Comparison of ENCODE assay signal across 17 cellular contexts in the genomic region with DNA sequence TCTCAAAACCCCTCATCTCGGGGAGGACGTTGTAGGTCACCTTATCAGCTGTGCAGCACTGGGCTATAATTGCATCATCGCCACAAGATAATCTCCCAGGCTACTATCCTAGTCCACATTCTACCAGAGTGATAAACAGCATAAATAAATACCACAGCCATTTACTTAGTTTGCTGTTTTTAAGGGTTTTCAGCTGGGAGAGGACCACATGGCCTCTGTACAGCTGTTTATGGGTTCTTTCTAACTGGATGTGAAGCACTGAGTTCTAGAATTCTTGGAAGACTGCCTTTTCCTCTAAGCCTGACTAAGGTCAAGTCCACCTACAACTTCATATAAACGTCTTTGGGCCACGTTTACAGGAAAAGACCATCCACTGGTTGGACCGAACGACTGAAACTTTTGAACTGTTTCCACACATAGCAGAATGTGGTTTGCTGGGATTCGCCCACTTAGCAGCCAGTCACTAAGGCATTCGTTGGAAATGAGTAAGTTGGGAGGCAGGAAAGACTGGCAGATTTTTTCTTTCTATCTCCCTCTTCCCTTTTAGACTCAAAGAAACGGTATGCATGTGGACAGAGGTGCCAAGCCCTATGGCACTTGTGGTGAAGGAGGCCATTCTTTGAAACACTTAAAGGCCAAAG.
DNase-seq lines count a peak whose midpoint lies in the region; ATAC-seq, FAIRE-seq and TF ChIP-seq lines count a peak whose summit lies in the region.
"Had no signal": no experiment of that assay in that cellular context is flagged by ENCODE, and none has a peak within 500 bp of the region (broad histone marks: within the 10 kb centered on the region; RNA-seq: fewer than 3 reads in every experiment).

No MANE protein-coding gene starts in this region.

- H3K9ac ChIP-seq in Karpas-422 (ENCODE audit: low read length) (no peak overlapping the region), liver (ENCODE audit: low read depth in 1 of 2, low read length in 2 of 2) (no peak overlapping the region)

- ATAC-seq in GM21529 (IDR thresholded peaks at IDR 0.05; ENCODE audit: unreplicated experiment) (no peak), GM18907 (IDR thresholded peaks at IDR 0.05; ENCODE audit: unreplicated experiment) (no peak), GM18520 (IDR thresholded peaks at IDR 0.05; ENCODE audit: unreplicated experiment) (no peak)
- ATAC-seq: activated CD8-positive, alpha-beta T cell treated with anti-CD3 and anti-CD28 coated beads, Interleukin-2, amount 10 ng/mL, durations not matched to agents 7 days and 5 days; stimulated activated naive CD8-positive, alpha-beta T cell treated with anti-CD3 and anti-CD28 coated beads, Interleukin-15, amount 100 ng/mL, for 72 hours; WTC11 had no signal

- no peak for FAIRE-seq in D721Med (lab: Jason Lieb, UNC)
- FAIRE-seq: islet of Langerhans had no signal

- no peak overlapping the region for H2AFZ ChIP-seq in Karpas-422 (ENCODE audit: low read length)

- H4K20me1 ChIP-seq in Karpas-422 (ENCODE audit: insufficient read depth, low read depth, low read length): no peaks in the 10 kb centered on the region

- H3K4me3 ChIP-seq in Karpas-422 (ENCODE audit: low read length): no peak overlapping the region
- peak overlapping the region; percentile 30 for H3K4me3 ChIP-seq in coronary artery
- no peak overlapping the region for H3K4me3 ChIP-seq in liver (ENCODE audit: low read depth in 1 of 3, low read length in 3 of 3)
- H3K4me3 ChIP-seq: prostate gland had no signal

- no peaks in the 10 kb centered on the region for H3K79me2 ChIP-seq in Karpas-422 (ENCODE audit: low read length)

- H3K36me3 ChIP-seq in Karpas-422 (ENCODE audit: insufficient read depth, low read length) (no peaks in the 10 kb centered on the region), liver (ENCODE audit: control insufficient read depth in 4 of 4, insufficient read depth in 3 of 4, low read depth in 1 of 4, low read length in 3 of 4) (no peaks in the 10 kb centered on the region)
- H3K36me3 ChIP-seq: prostate gland had no signal

- H3K27me3 ChIP-seq in Karpas-422 (ENCODE audit: low read length): no peaks in the 10 kb centered on the region
- peaks cover 0 to under 1% (median 0%) of the 10 kb centered on the region in 4 donors for H3K27me3 ChIP-seq in liver (ENCODE audit: control insufficient read depth in 4 of 4, insufficient read depth in 4 of 4, low read length in 3 of 4)

- H3K4me2 ChIP-seq in Karpas-422 (ENCODE audit: low read depth, low read length, poor library complexity, severe bottlenecking): no peak overlapping the region

- 34% methylated on average over 10 of the region's 10 CpGs for WGBS in liver

- TF ChIP-seq CTCF in coronary artery (IDR thresholded peaks at IDR 0.05) (no peak), liver (IDR thresholded peaks at IDR 0.05; ENCODE audit: low read depth, low read length, missing input control) (no peak), D721Med (IDR thresholded peaks at IDR 0.05; ENCODE audit: insufficient read depth, missing control alignments) (no peak)

- no peaks in the 10 kb centered on the region for H3K9me2 ChIP-seq in Karpas-422 (replicated peaks; ENCODE audit: insufficient read depth, low read length)

- DNase-seq in Karpas-422 (peak; percentile 27), coronary artery (ENCODE audit: low spot score) (no peak), stromal cell of bone marrow (ENCODE audit: low read depth) (peak; percentile 5), D721Med (ENCODE audit: insufficient read length, low spot score) (no peak)
- DNase-seq: activated CD8-positive, alpha-beta T cell treated with anti-CD3 and anti-CD28 coated beads, Interleukin-2, amount 10 ng/mL, durations not matched to agents 7 days and 5 days; naive B cell; NCI-H1694 treated with DMSO at 0.1 percent for 48 hours; NCI-H524; stimulated activated naive CD8-positive, alpha-beta T cell treated with anti-CD3 and anti-CD28 coated beads, Interleukin-15, amount 100 ng/mL, for 72 hours; SW 1271 had no signal

- H3K27ac ChIP-seq in Karpas-422 (ENCODE audit: low read length) (no peak overlapping the region), coronary artery (peak overlapping the region in 1 of 2 donors; percentile 45), liver (ENCODE audit: low read depth in 1 of 2, low read length in 2 of 2) (no peak overlapping the region)
- H3K27ac ChIP-seq: prostate gland had no signal

- H3K9me3 ChIP-seq in Karpas-422 (ENCODE audit: low read length): no peaks in the 10 kb centered on the region
- H3K9me3 ChIP-seq in liver (ENCODE audit: control insufficient read depth in 4 of 4, low read length in 3 of 4): no peaks in the 10 kb centered on the region
- H3K9me3 ChIP-seq: prostate gland had no signal

- TF ChIP-seq RAD21 in liver (IDR thresholded peaks at IDR 0.05): no peak

- H3K4me1 ChIP-seq in Karpas-422 (ENCODE audit: low read length) (no peaks in the 10 kb centered on the region), liver (ENCODE audit: control insufficient read depth in 4 of 4, insufficient read depth in 4 of 4, low read length in 3 of 4) (no peaks in the 10 kb centered on the region)
- H3K4me1 ChIP-seq: prostate gland had no signal

TF ChIP-seq in liver, 16 proteins besides CTCF, POLR2A, EP300 and RAD21:
- TF ChIP-seq NR2F2 (IDR thresholded peaks at IDR 0.05) (peak; percentile 50), SP1 (IDR thresholded peaks at IDR 0.05) (no peak)

Comparison
In these comparisons a context has a peak if more than half of its experiments do, and no peak if none do; other contexts are left out.
1. DNase-seq: peak in Karpas-422 (single experiment) and stromal cell of bone marrow (single experiment); none in coronary artery (single experiment) and D721Med (single experiment).